Comparison of ENCODE assay signal across 18 cellular contexts in the genomic region with DNA sequence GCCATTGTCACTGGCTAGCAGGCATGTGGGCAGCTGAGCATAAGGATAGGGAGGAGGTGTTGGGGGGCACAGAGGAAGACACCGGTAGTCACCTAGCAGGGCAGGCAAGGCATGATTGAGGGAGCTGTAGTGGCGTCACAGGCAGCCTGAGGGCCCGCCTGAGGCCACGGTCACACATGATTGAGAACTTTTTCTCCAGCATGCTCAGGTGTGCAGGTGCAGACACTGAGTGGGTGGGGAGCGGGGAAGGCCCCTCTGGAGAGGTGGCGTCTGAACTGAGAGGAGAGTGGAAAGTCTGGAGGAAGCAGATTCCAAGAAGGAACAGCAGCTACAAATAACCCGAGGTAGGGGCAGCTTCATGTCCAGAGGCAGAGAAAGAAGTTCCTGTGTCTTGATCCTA.
"Had no signal": no experiment of that assay in that cellular context is flagged by ENCODE, and none has a peak within 500 bp of the region (broad histone marks: within the 10 kb centered on the region; RNA-seq: fewer than 3 reads in every experiment).

No MANE protein-coding gene starts in this region.

- H3K9me3 ChIP-seq: right lobe of liver, uterus had no signal

- H3K27ac ChIP-seq: parathyroid adenoma, right lobe of liver, uterus had no signal

- H2AFZ ChIP-seq: parathyroid adenoma had no signal

- DNase-seq: activated CD4-positive, alpha-beta memory T cell treated with anti-CD3 and anti-CD28 coated beads for 36 hours; activated CD4-positive, alpha-beta T cell treated with anti-CD3 and anti-CD28 coated beads for 36 hours; activated naive CD4-positive, alpha-beta T cell treated with anti-CD3 and anti-CD28 coated beads for 36 hours; activated T-cell treated with anti-CD3 and anti-CD28 coated beads, Interleukin-2, amount 50 U/mL, for 1 hour; aorta; cortex of kidney; effector CD4-positive, alpha-beta T cell; naive thymus-derived CD4-positive, alpha-beta T cell; small intestine; stimulated activated CD4-positive, alpha-beta T cell treated with anti-CD3 and anti-CD28 coated beads, Interleukin-15, amount 100 ng/mL, for 24 hours; stimulated activated CD4-positive, alpha-beta T cell treated with anti-CD3 and anti-CD28 coated beads, Interleukin-2, amount 100 ng/mL, for 48 hours; uterus had no signal

- H3K9ac ChIP-seq: parathyroid adenoma had no signal

- H3K36me3 Mint-ChIP-seq: activated CD4-positive, alpha-beta memory T cell treated with anti-CD3 and anti-CD28 coated beads for 36 hours had no signal

- H3K9me3 Mint-ChIP-seq: activated CD4-positive, alpha-beta memory T cell treated with anti-CD3 and anti-CD28 coated beads for 36 hours; activated naive CD4-positive, alpha-beta T cell treated with anti-CD3 and anti-CD28 coated beads for 36 hours; activated T-helper 2 cell treated with anti-CD3 and anti-CD28 coated beads, Interferon-gamma antibody, Interleukin-2, Interleukin-4, amounts not matched to agents 10 μg/mL and 5 μg/mL and 100 μg/mL, durations not matched to agents 14 hours and 24 hours and 36 hours; memory B cell; T-helper 2 cell treated with Interferon-gamma antibody and Interleukin-4, amounts not matched to agents 5 μg/mL and 100 μg/mL, for 36 hours had no signal

- H3K4me3 ChIP-seq: right lobe of liver, uterus had no signal

- H3K4me3 Mint-ChIP-seq: activated CD4-positive, alpha-beta memory T cell treated with anti-CD3 and anti-CD28 coated beads for 36 hours; activated CD4-positive, alpha-beta T cell treated with anti-CD3 and anti-CD28 coated beads for 36 hours; activated naive CD4-positive, alpha-beta T cell treated with anti-CD3 and anti-CD28 coated beads for 36 hours; memory B cell; naive thymus-derived CD4-positive, alpha-beta T cell; T-helper 2 cell treated with Interferon-gamma antibody and Interleukin-4, amounts not matched to agents 5 μg/mL and 100 μg/mL, for 36 hours had no signal

- H3K27me3 Mint-ChIP-seq: activated CD4-positive, alpha-beta memory T cell treated with anti-CD3 and anti-CD28 coated beads for 36 hours; activated CD4-positive, alpha-beta T cell treated with anti-CD3 and anti-CD28 coated beads for 36 hours; memory B cell; naive thymus-derived CD4-positive, alpha-beta T cell had no signal

- H3K27ac Mint-ChIP-seq: activated CD4-positive, alpha-beta memory T cell treated with anti-CD3 and anti-CD28 coated beads for 36 hours; activated CD4-positive, alpha-beta T cell treated with anti-CD3 and anti-CD28 coated beads for 36 hours; activated naive CD4-positive, alpha-beta T cell treated with anti-CD3 and anti-CD28 coated beads for 36 hours; activated T-helper 2 cell treated with anti-CD3 and anti-CD28 coated beads, Interferon-gamma antibody, Interleukin-2, Interleukin-4, amounts not matched to agents 10 μg/mL and 5 μg/mL and 100 μg/mL, durations not matched to agents 14 hours and 24 hours and 36 hours; memory B cell; T-helper 2 cell treated with Interferon-gamma antibody and Interleukin-4, amounts not matched to agents 5 μg/mL and 100 μg/mL, for 36 hours had no signal

- FAIRE-seq: small intestine, TTC549 had no signal

- H3K4me1 ChIP-seq: parathyroid adenoma, uterus had no signal

- H3K79me2 ChIP-seq: parathyroid adenoma had no signal

- H3K27me3 ChIP-seq: right lobe of liver, uterus had no signal

- H3K36me3 ChIP-seq: right lobe of liver, uterus had no signal

- ATAC-seq: activated CD4-positive, alpha-beta T cell treated with anti-CD3 and anti-CD28 coated beads for 36 hours; naive thymus-derived CD4-positive, alpha-beta T cell; right lobe of liver had no signal
